ENCODE assay signal across 8 cellular contexts in genomic region chrX:53682885-53683555, GRCh38. TPM values are rescaled to one million over a fixed set of nuclear protein-coding genes. Genes with fewer than 3 reads are reported as not detected.
A peak's percentile ranks its signal among the peaks of the same experiment; 100 is the strongest.
DNase-seq lines count a peak whose midpoint lies in the region; ATAC-seq and TF ChIP-seq lines count a peak whose summit lies in the region.

No MANE protein-coding gene starts in this region.

- peaks cover 6% of the 10 kb centered on the region for H3K36me3 Mint-ChIP-seq in CD4-positive, CD25-positive, alpha-beta regulatory T cell
- peaks cover 24% of the 10 kb centered on the region for H3K36me3 Mint-ChIP-seq in activated naive CD8-positive, alpha-beta T cell treated with anti-CD3 and anti-CD28 coated beads, Interleukin-2, amount 10 ng/mL, durations not matched to agents 7 days and 5 days

- H3K27ac Mint-ChIP-seq in CD4-positive, CD25-positive, alpha-beta regulatory T cell, result peak overlapping the region; percentile 96 to 97 (median 96)
- peak overlapping the region; percentile 97 for H3K27ac Mint-ChIP-seq in activated naive CD8-positive, alpha-beta T cell treated with anti-CD3 and anti-CD28 coated beads, Interleukin-2, amount 10 ng/mL, durations not matched to agents 7 days and 5 days

- peaks cover 5% of the 10 kb centered on the region for H3K27me3 Mint-ChIP-seq in CD4-positive, CD25-positive, alpha-beta regulatory T cell
- H3K27me3 Mint-ChIP-seq in activated naive CD8-positive, alpha-beta T cell treated with anti-CD3 and anti-CD28 coated beads, Interleukin-2, amount 10 ng/mL, durations not matched to agents 7 days and 5 days, result no peaks in the 10 kb centered on the region

- peak overlapping the region; percentile 87 for H3K4me3 ChIP-seq in CD4-positive, CD25-positive, alpha-beta regulatory T cell (ENCODE audit: low read depth, low read length)
- H3K4me3 ChIP-seq in iPS-15b (ENCODE audit: low read depth, low read length) (peak overlapping the region; percentile 82), skeletal muscle tissue (ENCODE audit: low read length in 3 of 3) (peak overlapping the region; percentile 81 to 85 (median 84))

- peak overlapping the region; percentile 92 to 96 (median 94) for H3K4me3 Mint-ChIP-seq in CD4-positive, CD25-positive, alpha-beta regulatory T cell
- H3K4me3 Mint-ChIP-seq in activated naive CD8-positive, alpha-beta T cell treated with anti-CD3 and anti-CD28 coated beads, Interleukin-2, amount 10 ng/mL, durations not matched to agents 7 days and 5 days, result peak overlapping the region; percentile 89

- no peak for ATAC-seq in CD4-positive, CD25-positive, alpha-beta regulatory T cell (ENCODE audit: low read depth in 2 of 2)
- no peak for ATAC-seq in activated naive CD8-positive, alpha-beta T cell treated with anti-CD3 and anti-CD28 coated beads, Interleukin-2, amount 10 ng/mL, durations not matched to agents 7 days and 5 days (ENCODE audit: low read depth)
- no peak for ATAC-seq in HG03460 (IDR thresholded peaks at IDR 0.05; ENCODE audit: unreplicated experiment)

- peaks cover 18% of the 10 kb centered on the region for H3K36me3 ChIP-seq in CD4-positive, CD25-positive, alpha-beta regulatory T cell (ENCODE audit: control insufficient read depth, insufficient read depth, low read length)
- H3K36me3 ChIP-seq in iPS-15b (ENCODE audit: control insufficient read depth, insufficient read depth, low read length) (peaks cover 3% of the 10 kb centered on the region), skeletal muscle tissue (ENCODE audit: control insufficient read depth in 3 of 3, insufficient read depth in 3 of 3, low read length in 3 of 3) (peaks cover 0 to 4% (median 3%) of the 10 kb centered on the region in 3 donors)

- H3K4me1 Mint-ChIP-seq in CD4-positive, CD25-positive, alpha-beta regulatory T cell, result peaks cover 4 to 62% (median 32%) of the 10 kb centered on the region in 4 donors
- peaks cover 27% of the 10 kb centered on the region for H3K4me1 Mint-ChIP-seq in activated naive CD8-positive, alpha-beta T cell treated with anti-CD3 and anti-CD28 coated beads, Interleukin-2, amount 10 ng/mL, durations not matched to agents 7 days and 5 days

- peaks cover 0 to 1% (median 0%) of the 10 kb centered on the region in 7 donors for H3K9me3 Mint-ChIP-seq in CD4-positive, CD25-positive, alpha-beta regulatory T cell
- no peaks in the 10 kb centered on the region for H3K9me3 Mint-ChIP-seq in activated naive CD8-positive, alpha-beta T cell treated with anti-CD3 and anti-CD28 coated beads, Interleukin-2, amount 10 ng/mL, durations not matched to agents 7 days and 5 days

- no peaks in the 10 kb centered on the region for H3K27me3 ChIP-seq in CD4-positive, CD25-positive, alpha-beta regulatory T cell (ENCODE audit: control insufficient read depth, insufficient read depth, low read length)
- H3K27me3 ChIP-seq in iPS-15b (ENCODE audit: control insufficient read depth, insufficient read depth, low read length) (no peaks in the 10 kb centered on the region), skeletal muscle tissue (ENCODE audit: control insufficient read depth in 3 of 3, insufficient read depth in 3 of 3, low read length in 3 of 3) (no peaks in the 10 kb centered on the region)

- H3K27ac ChIP-seq in CD4-positive, CD25-positive, alpha-beta regulatory T cell (ENCODE audit: insufficient read depth, low read length, poor library complexity, severe bottlenecking), result peak overlapping the region; percentile 94
- H3K27ac ChIP-seq in skeletal muscle tissue (ENCODE audit: low read depth, low read length), result peak overlapping the region; percentile 95

- peak; percentile 33 to 65 (median 37) for DNase-seq in CD4-positive, CD25-positive, alpha-beta regulatory T cell
- DNase-seq in HT-29 (ENCODE audit: low spot score), result peak; percentile 33
- no peak for DNase-seq in activated naive CD8-positive, alpha-beta T cell treated with anti-CD3 and anti-CD28 coated beads, Interleukin-2, amount 10 ng/mL, durations not matched to agents 7 days and 5 days
- DNase-seq in KG1 (lab: John Stamatoyannopoulos, UW), result no peak

- no peaks in the 10 kb centered on the region for H3K9me3 ChIP-seq in CD4-positive, CD25-positive, alpha-beta regulatory T cell (ENCODE audit: control insufficient read depth in 2 of 2, low read length in 2 of 2)
- peaks cover 3% of the 10 kb centered on the region for H3K9me3 ChIP-seq in iPS-15b (ENCODE audit: control insufficient read depth, insufficient read depth, low read length)
- H3K9me3 ChIP-seq in skeletal muscle tissue (ENCODE audit: control insufficient read depth in 3 of 3, low read length in 3 of 3), result no peaks in the 10 kb centered on the region

- H3K9ac ChIP-seq in iPS-15b (ENCODE audit: low read depth, low read length) (peak overlapping the region; percentile 93), skeletal muscle tissue (ENCODE audit: low read depth in 1 of 3, low read length in 3 of 3) (peak overlapping the region; percentile 89 to 91 (median 91))

- H3K4me1 ChIP-seq in CD4-positive, CD25-positive, alpha-beta regulatory T cell (ENCODE audit: control insufficient read depth, insufficient read depth, low read length, poor library complexity, severe bottlenecking), result peaks cover 24% of the 10 kb centered on the region
- H3K4me1 ChIP-seq in iPS-15b (ENCODE audit: control insufficient read depth, insufficient read depth, low read length) (no peaks in the 10 kb centered on the region), skeletal muscle tissue (ENCODE audit: control insufficient read depth in 3 of 3, insufficient read depth in 3 of 3, low read length in 3 of 3) (peaks cover 6 to 15% (median 14%) of the 10 kb centered on the region in 3 donors)

- POLR2A ChIA-PET in activated naive CD8-positive, alpha-beta T cell treated with anti-CD3 and anti-CD28 coated beads, Interleukin-2, amount 10 ng/mL, durations not matched to agents 7 days and 5 days (lab: Charles Lee), result interaction anchor here (0.6 to 5.9 kb wide), 5 partner anchors 11 to 605 kb away, joined by 3 to 156 read pairs (median 5); no protein-coding TSS in a partner anchor

TF ChIP-seq in PFSK-1, 5 proteins besides CTCF, POLR2A, EP300 and RAD21:
- TF ChIP-seq FOXP2 (optimal IDR thresholded peaks at IDR 0.05; ENCODE audit: borderline replicate concordance, extremely low read depth, extremely low read length, insufficient read depth) (no peak), POLR2AphosphoS5 (IDR thresholded peaks at IDR 0.05; ENCODE audit: low read depth, low read length) (peak; percentile 31)

RNA-seq across cellular contexts. Expression of gene HUWE1, which starts 3.5 kb away (rescaled TPM):
- 204 TPM for total RNA-seq in CD4-positive, CD25-positive, alpha-beta regulatory T cell
- polyA plus RNA-seq in CD4-positive, CD25-positive, alpha-beta regulatory T cell, result 1 to 10 TPM; 7.3 to 9.9 (median 8.7) TPM
- 98.9 and 123 TPM in 2 replicates for total RNA-seq in HT-29 (2014; rRNA removed; shearing (Covaris generic))
- 104 TPM for polyA plus RNA-seq in PFSK-1 (2012; ENCODE audit: insufficient read length, low read depth)
- total RNA-seq in activated naive CD8-positive, alpha-beta T cell treated with anti-CD3 and anti-CD28 coated beads, Interleukin-2, amount 10 ng/mL, durations not matched to agents 7 days and 5 days, result 100 to 1,000 TPM; 219 to 225 TPM
- total RNA-seq in skeletal muscle tissue, result 108 TPM

Comparison
In these comparisons a context has a peak if more than half of its experiments do, and no peak if none do; other contexts are left out.
1. DNase-seq: peak in CD4-positive, CD25-positive, alpha-beta regulatory T cell (3 of 3) and HT-29 (single experiment); none in activated naive CD8-positive, alpha-beta T cell treated with anti-CD3 and anti-CD28 coated beads, Interleukin-2, amount 10 ng/mL, durations not matched to agents 7 days and 5 days (single experiment) and KG1 (single experiment).
2. Peak in every context shown above with its lines, with median percentiles within 50 percentile points of each other: H3K4me3 ChIP-seq.